Comparison of ENCODE assay signal across 8 cellular contexts in genomic region chr17:7213895-7214299, GRCh38. TPM values are rescaled to one million over a fixed set of nuclear protein-coding genes. Genes with fewer than 3 reads are reported as not detected.
DNase-seq lines count a peak whose midpoint lies in the region; ATAC-seq and TF ChIP-seq lines count a peak whose summit lies in the region.

No MANE protein-coding gene starts in this region.

- no peaks in the 10 kb centered on the region for H3K9me3 ChIP-seq in CD4-positive, alpha-beta memory T cell (ENCODE audit: control insufficient read depth in 1 of 2, low read length in 2 of 2)
- H3K9me3 ChIP-seq in esophagus muscularis mucosa (no peaks in the 10 kb centered on the region), muscle layer of duodenum (ENCODE audit: control insufficient read depth in 1 of 2, low read length in 2 of 2) (no peaks in the 10 kb centered on the region), vagina (no peaks in the 10 kb centered on the region)

- ATAC-seq in GM21723 (IDR thresholded peaks at IDR 0.05; ENCODE audit: unreplicated experiment): no peak

- whole genome bisulfite sequencing in esophagus muscularis mucosa: 6% methylated on average over 9 of the region's 15 CpGs

- POLR2A ChIA-PET in CD4-positive, alpha-beta memory T cell (lab: Charles Lee; ENCODE audit: partially characterized antibody): interaction anchor here (0.8 to 15.3 kb wide), 13 partner anchors 8 to 621 kb away, joined by 3 to 435 read pairs (median 4); partner anchors contain the start of genes CTDNEP1, DVL2, ELP5 and GABARAP

- H3K9me3 Mint-ChIP-seq in CD4-positive, alpha-beta memory T cell: peaks cover 0 to 3% (median 0%) of the 10 kb centered on the region in 8 donors

- peak overlapping the region; percentile 98 to 100 (median 100) for H3K27ac Mint-ChIP-seq in CD4-positive, alpha-beta memory T cell

- H3K4me1 ChIP-seq in CD4-positive, alpha-beta memory T cell (ENCODE audit: insufficient read depth, low read length): peaks cover 48% of the 10 kb centered on the region
- peaks cover 45 to 73% (median 69%) of the 10 kb centered on the region in 4 donors for H3K4me1 ChIP-seq in esophagus muscularis mucosa
- H3K4me1 ChIP-seq in muscle layer of duodenum (ENCODE audit: control insufficient read depth in 1 of 2, insufficient read depth in 2 of 2, low read length in 2 of 2): peaks cover 18 to 38% of the 10 kb centered on the region in 2 donors
- H3K4me1 ChIP-seq in vagina: peaks cover 61% of the 10 kb centered on the region

- peaks cover 0 to 13% of the 10 kb centered on the region in 2 donors for H3K27me3 Mint-ChIP-seq in CD4-positive, alpha-beta memory T cell

- TF ChIP-seq CTCF in WI38 (IDR thresholded peaks at IDR 0.05; ENCODE audit: low read depth, low read length) (peak; percentile 34), esophagus muscularis mucosa (IDR thresholded peaks at IDR 0.05) (peak; percentile 7 to 21 (median 21)), vagina (IDR thresholded peaks at IDR 0.05) (peak in 1 of 3 experiments; percentile 16)

- CTCF ChIA-PET in CD4-positive, alpha-beta memory T cell (lab: Charles Lee; ENCODE audit: partially characterized antibody): interaction anchor here (0.9 to 1.7 kb wide), 9 partner anchors 20 to 168 kb away, joined by 3 to 11 read pairs (median 3); partner anchors contain the start of genes DVL2, GABARAP and PHF23

- TF ChIP-seq EP300 in esophagus muscularis mucosa (IDR thresholded peaks at IDR 0.05): no peak

- no peaks in the 10 kb centered on the region for H3K27me3 ChIP-seq in CD4-positive, alpha-beta memory T cell (ENCODE audit: insufficient read depth, low read length)
- H3K27me3 ChIP-seq in esophagus muscularis mucosa: no peaks in the 10 kb centered on the region
- no peaks in the 10 kb centered on the region for H3K27me3 ChIP-seq in muscle layer of duodenum (ENCODE audit: low read depth, low read length)
- no peaks in the 10 kb centered on the region for H3K27me3 ChIP-seq in vagina

- H3K36me3 Mint-ChIP-seq in CD4-positive, alpha-beta memory T cell: peaks cover 0 to 5% of the 10 kb centered on the region in 2 donors

- peak in 2 of 5 donors; percentile 85 to 91 for DNase-seq in CD4-positive, alpha-beta memory T cell
- DNase-seq in HCEC 1CT: peak; percentile 62
- DNase-seq in NCI-H2171 treated with DMSO at 0.1 percent for 48 hours (lab: John Stamatoyannopoulos, UW): peak; percentile 98
- DNase-seq in esophagus muscularis mucosa (ENCODE audit: extremely low spot score): no peak
- no peak for DNase-seq in vagina (ENCODE audit: extremely low spot score in 2 of 2)

- peak overlapping the region; percentile 96 for H3K27ac ChIP-seq in CD4-positive, alpha-beta memory T cell (ENCODE audit: low read depth, low read length)
- peak overlapping the region; percentile 92 to 99 (median 97) for H3K27ac ChIP-seq in esophagus muscularis mucosa (replicated peaks in 1 of 4)
- H3K27ac ChIP-seq in muscle layer of duodenum (ENCODE audit: low read length): peak overlapping the region; percentile 11
- peak overlapping the region; percentile 99 for H3K27ac ChIP-seq in vagina

- intact Hi-C loops in CD4-positive, alpha-beta memory T cell (cut with micrococcal nuclease): loop anchor here (1.0 to 2.0 kb wide), 7 partner anchors 9 to 472 kb away; partner anchors contain the start of genes EIF5A, ELP5, PHF23 and TMEM102
- intact Hi-C loops in esophagus muscularis mucosa (cut with DNase I) (no loop called here), vagina (cut with DNase I) (no loop called here)

- peak overlapping the region; percentile 90 to 98 (median 93) for H3K4me3 Mint-ChIP-seq in CD4-positive, alpha-beta memory T cell

- TF ChIP-seq POLR2A in esophagus muscularis mucosa (IDR thresholded peaks at IDR 0.05; ENCODE audit: low read depth) (no peak), vagina (IDR thresholded peaks at IDR 0.05) (no peak)

- no peaks in the 10 kb centered on the region for H3K36me3 ChIP-seq in CD4-positive, alpha-beta memory T cell (ENCODE audit: insufficient read depth, low read length)
- H3K36me3 ChIP-seq in esophagus muscularis mucosa (no peaks in the 10 kb centered on the region), muscle layer of duodenum (ENCODE audit: control insufficient read depth in 1 of 2, insufficient read depth in 2 of 2, low read length in 2 of 2) (no peaks in the 10 kb centered on the region), vagina (no peaks in the 10 kb centered on the region)

- H3K4me1 Mint-ChIP-seq in CD4-positive, alpha-beta memory T cell: peaks cover 21 to 61% (median 39%) of the 10 kb centered on the region in 4 donors

- H3K4me3 ChIP-seq in CD4-positive, alpha-beta memory T cell (ENCODE audit: low read length in 2 of 2): peak overlapping the region; percentile 47 to 73
- H3K4me3 ChIP-seq in WI38 (ENCODE audit: low read depth, low read length) (peak overlapping the region; percentile 54), esophagus muscularis mucosa (peak overlapping the region; percentile 62 to 64 (median 64)), muscle layer of duodenum (ENCODE audit: low read depth in 1 of 2, low read length in 2 of 2) (peak overlapping the region; percentile 70 to 77), vagina (peak overlapping the region; percentile 54 to 55)

RNA-seq across cellular contexts. Expression of gene DLG4, which starts 5.7 kb away (rescaled TPM):
- total RNA-seq in CD4-positive, alpha-beta memory T cell: 1 to 10 TPM; 7.2 to 7.6 TPM
- under 1 TPM; 0.44 to 0.50 TPM for polyA plus RNA-seq in CD4-positive, alpha-beta memory T cell
- total RNA-seq in esophagus muscularis mucosa (10 to 100 TPM; 12.3 to 21.4 (median 16.5) TPM), vagina (23.3 TPM)

RNA-seq across cellular contexts. Expression of gene ACADVL, which starts 5.8 kb away (rescaled TPM):
- 100 to 1,000 TPM; 340 to 342 TPM for total RNA-seq in CD4-positive, alpha-beta memory T cell
- 100 to 1,000 TPM; 110 to 118 TPM for polyA plus RNA-seq in CD4-positive, alpha-beta memory T cell
- total RNA-seq in esophagus muscularis mucosa (100 to 1,000 TPM; 250 to 662 (median 544) TPM), vagina (957 TPM)

RNA-seq across cellular contexts. Expression of gene DVL2, which starts 20.4 kb away (rescaled TPM):
- 10 to 100 TPM; 75.1 to 76.8 TPM for total RNA-seq in CD4-positive, alpha-beta memory T cell
- polyA plus RNA-seq in CD4-positive, alpha-beta memory T cell: 10 to 100 TPM; 22.0 to 23.7 TPM
- total RNA-seq in esophagus muscularis mucosa: 10 to 100 TPM; 34.5 to 55.5 (median 43.7) TPM
- 53.0 TPM for total RNA-seq in vagina

RNA-seq across cellular contexts. Expression of gene PHF23, which starts 25.4 kb away (rescaled TPM):
- total RNA-seq in CD4-positive, alpha-beta memory T cell: 10 to 100 TPM; 45.8 to 55.8 TPM
- 10 to 100 TPM; 11.4 to 29.8 TPM for polyA plus RNA-seq in CD4-positive, alpha-beta memory T cell
- total RNA-seq in esophagus muscularis mucosa (10 to 100 TPM; 21.6 to 38.1 (median 24.8) TPM), vagina (24.8 TPM)

RNA-seq across cellular contexts. Expression of gene GABARAP, which starts 28.4 kb away (rescaled TPM):
- 100 to 1,000 TPM; 324 to 327 TPM for total RNA-seq in CD4-positive, alpha-beta memory T cell
- 100 to 1,000 TPM; 741 to 896 TPM for polyA plus RNA-seq in CD4-positive, alpha-beta memory T cell
- 100 to 1,000 TPM; 360 to 524 (median 408) TPM for total RNA-seq in esophagus muscularis mucosa
- total RNA-seq in vagina: 395 TPM

Comparison
In these comparisons a context has a peak if more than half of its experiments do, and no peak if none do; other contexts are left out.
1. DNase-seq: peak in HCEC 1CT (single experiment) and NCI-H2171 treated with DMSO at 0.1 percent for 48 hours (single experiment); none in esophagus muscularis mucosa (single experiment) and vagina (0 of 2).
2. H3K27ac ChIP-seq: peak in every context shown above with its lines; median percentile 99 in vagina; 97 in esophagus muscularis mucosa; 96 in CD4-positive, alpha-beta memory T cell; 11 in muscle layer of duodenum.
3. Peak in every context shown above with its lines, with median percentiles within 50 percentile points of each other: H3K4me3 ChIP-seq.